Comparison of ENCODE assay signal across 1 cellular context in genomic region chr20:45415822-45416637, GRCh38.
A peak's percentile ranks its signal among the peaks of the same experiment; 100 is the strongest.
TF ChIP-seq lines count a peak whose summit lies in the region.

Gene PIGT (plus strand): TSS chr20:45416141. CDS start chr20:45416157, 16 bp downstream.

TF ChIP-seq in WTC11, 78 proteins besides CTCF, POLR2A, EP300 and RAD21 (continued from another document):
- no peak for TF ChIP-seq E2F4 (CRISPR knock-in tag; IDR thresholded peaks at IDR 0.05; ENCODE audit: borderline replicate concordance, low read depth)
- TF ChIP-seq CDX4 (CRISPR knock-in tag; IDR thresholded peaks at IDR 0.05; ENCODE audit: borderline replicate concordance) = no peak
- peak; percentile 77; the same call in 1 of the 2 replicates for TF ChIP-seq ZBTB21 (CRISPR knock-in tag; IDR thresholded peaks at IDR 0.05; ENCODE audit: borderline replicate concordance)
- TF ChIP-seq ATF2 (CRISPR knock-in tag; IDR thresholded peaks at IDR 0.05; ENCODE audit: borderline replicate concordance, low read depth) = no peak
- TF ChIP-seq EMX1 (CRISPR knock-in tag; IDR thresholded peaks at IDR 0.05) = no peak
- peak; percentile 80; the same call in 1 of the 2 replicates for TF ChIP-seq FOXK1 (CRISPR knock-in tag; IDR thresholded peaks at IDR 0.05)
- no peak for TF ChIP-seq GRHL2 (CRISPR knock-in tag; IDR thresholded peaks at IDR 0.05; ENCODE audit: insufficient replicate concordance, severe bottlenecking)
- TF ChIP-seq IRF2 (CRISPR knock-in tag; IDR thresholded peaks at IDR 0.05; ENCODE audit: borderline replicate concordance, low read depth) = no peak
- no peak for TF ChIP-seq ATF1 (CRISPR knock-in tag; IDR thresholded peaks at IDR 0.05)
- peak; percentile 57; the same call in 1 of the 2 replicates for TF ChIP-seq NFE2L1 (CRISPR knock-in tag; IDR thresholded peaks at IDR 0.05)
- TF ChIP-seq ZNF219 (CRISPR knock-in tag; IDR thresholded peaks at IDR 0.05; ENCODE audit: borderline replicate concordance) = no peak
- no peak for TF ChIP-seq ERG (CRISPR knock-in tag; IDR thresholded peaks at IDR 0.05)
- TF ChIP-seq KAT7 (CRISPR knock-in tag; IDR thresholded peaks at IDR 0.05; ENCODE audit: borderline replicate concordance) = no peak
- TF ChIP-seq E2F5 (CRISPR knock-in tag; IDR thresholded peaks at IDR 0.05) = no peak
- TF ChIP-seq AFF4 (CRISPR knock-in tag; IDR thresholded peaks at IDR 0.05; ENCODE audit: borderline replicate concordance) = no peak
- peak; percentile 73 for TF ChIP-seq SP1 (CRISPR knock-in tag; conservative IDR thresholded peaks at IDR 0.05)
- no peak for TF ChIP-seq NFATC4 (CRISPR knock-in tag; IDR thresholded peaks at IDR 0.05)
- TF ChIP-seq GTF2I (CRISPR knock-in tag; conservative IDR thresholded peaks at IDR 0.05) = no peak
- TF ChIP-seq ZNF121 (CRISPR knock-in tag; IDR thresholded peaks at IDR 0.05) = no peak
- TF ChIP-seq ZSCAN18 (CRISPR knock-in tag; IDR thresholded peaks at IDR 0.05) = no peak
- TF ChIP-seq SMAD4 (CRISPR knock-in tag; IDR thresholded peaks at IDR 0.05) = no peak
- 0 out of 2 replicates have a peak, but pooled peaks have one; percentile 55 for TF ChIP-seq SMAD3 (CRISPR knock-in tag; IDR thresholded peaks at IDR 0.05; ENCODE audit: borderline replicate concordance)
- no peak for TF ChIP-seq ZNF416 (CRISPR knock-in tag; IDR thresholded peaks at IDR 0.05)
- no peak for TF ChIP-seq TEAD4 (CRISPR knock-in tag; IDR thresholded peaks at IDR 0.05)
- TF ChIP-seq MXD4 (CRISPR knock-in tag; IDR thresholded peaks at IDR 0.05; ENCODE audit: borderline replicate concordance) = no peak
- TF ChIP-seq ZNF138 (CRISPR knock-in tag; conservative IDR thresholded peaks at IDR 0.05) = no peak
- TF ChIP-seq TCF7 (CRISPR knock-in tag; IDR thresholded peaks at IDR 0.05; ENCODE audit: low read depth) = no peak
- no peak for TF ChIP-seq ELF4 (CRISPR knock-in tag; IDR thresholded peaks at IDR 0.05; ENCODE audit: low read depth)
- peak; percentile 85 for TF ChIP-seq FOXP1 (CRISPR knock-in tag; IDR thresholded peaks at IDR 0.05; ENCODE audit: borderline replicate concordance)
- TF ChIP-seq MYBL2 (CRISPR knock-in tag; IDR thresholded peaks at IDR 0.05) = peak; percentile 83
- TF ChIP-seq MLX (CRISPR knock-in tag; IDR thresholded peaks at IDR 0.05) = no peak
- no peak; the same call in 1 of the 2 replicates for TF ChIP-seq ZNF232 (CRISPR knock-in tag; IDR thresholded peaks at IDR 0.05)
- no peak for TF ChIP-seq RORB (CRISPR knock-in tag; IDR thresholded peaks at IDR 0.05)
- TF ChIP-seq AR (CRISPR knock-in tag; IDR thresholded peaks at IDR 0.05) = no peak
- TF ChIP-seq ATF3 (CRISPR knock-in tag; conservative IDR thresholded peaks at IDR 0.05) = no peak
- no peak for TF ChIP-seq PREB (CRISPR knock-in tag; IDR thresholded peaks at IDR 0.05; ENCODE audit: borderline replicate concordance)
- TF ChIP-seq ZNF425 (CRISPR knock-in tag; conservative IDR thresholded peaks at IDR 0.05) = no peak
- peak; percentile 89 for TF ChIP-seq CREM (CRISPR knock-in tag; IDR thresholded peaks at IDR 0.05)
